In genomic region chr2:61144697-61145268, GRCh38 we compare ENCODE assay signal across 8 cellular contexts. TPM values are rescaled to one million over a fixed set of nuclear protein-coding genes. Genes with fewer than 3 reads are reported as not detected.
DNase-seq lines count a peak whose midpoint lies in the region; ATAC-seq, FAIRE-seq and TF ChIP-seq lines count a peak whose summit lies in the region.

No MANE protein-coding gene starts in this region.

- H3K27me3 ChIP-seq in GM23248 (replicated peaks; ENCODE audit: insufficient read depth) (no peaks in the 10 kb centered on the region), MG63 (no peaks in the 10 kb centered on the region), astrocyte (ENCODE audit: insufficient read depth, low read length) (no peaks in the 10 kb centered on the region), right cardiac atrium (ENCODE audit: control insufficient read depth, insufficient read depth) (no peaks in the 10 kb centered on the region), prostate gland (replicated peaks; ENCODE audit: insufficient read depth) (no peaks in the 10 kb centered on the region)

- in situ Hi-C loops in GM23248 (cut with MboI), result no loop called here

- H3K79me2 ChIP-seq in GM23248 (ENCODE audit: insufficient read depth) (peaks cover 9% of the 10 kb centered on the region; the same call in 1 of the 2 replicates), astrocyte (ENCODE audit: insufficient read depth, low read length) (peaks cover 4% of the 10 kb centered on the region)

- peak overlapping the region; percentile 91 for H3K27ac Mint-ChIP-seq in T-helper 17 cell
- H3K27ac Mint-ChIP-seq in astrocyte (ENCODE audit: unreplicated experiment), result peak overlapping the region; percentile 94

- H4K20me1 ChIP-seq in GM23248 (ENCODE audit: insufficient read depth) (no peaks in the 10 kb centered on the region), astrocyte (ENCODE audit: insufficient read depth, low read length) (no peaks in the 10 kb centered on the region)

- peak overlapping the region; percentile 97 for H3K4me3 Mint-ChIP-seq in T-helper 17 cell
- H3K4me3 Mint-ChIP-seq in astrocyte (ENCODE audit: unreplicated experiment), result peak overlapping the region; percentile 89

- H3K9me3 Mint-ChIP-seq in astrocyte (ENCODE audit: unreplicated experiment), result no peaks in the 10 kb centered on the region

- TF ChIP-seq CTCF in astrocyte (IDR thresholded peaks at IDR 0.05; ENCODE audit: insufficient read depth, low read depth, low read length) (no peak), prostate gland (IDR thresholded peaks at IDR 0.05) (peak in 1 of 4 experiments; percentile 22)

- TF ChIP-seq POLR2A in prostate gland (IDR thresholded peaks at IDR 0.05), result peak; percentile 23

- H2AFZ ChIP-seq in GM23248 (peak overlapping the region; percentile 82), astrocyte (ENCODE audit: low read depth, low read length) (peak overlapping the region; percentile 83)

- ATAC-seq in T-helper 17 cell (peak; percentile 91), right cardiac atrium (peak; percentile 98 to 99)

- peak overlapping the region; percentile 86 for H3K4me2 ChIP-seq in GM23248 (ENCODE audit: unreplicated experiment)
- H3K4me2 ChIP-seq in astrocyte (ENCODE audit: low read length), result peak overlapping the region; percentile 88

- 5% methylated on average over 31 of the region's 31 CpGs for WGBS in GM23248 (ENCODE audit: low coverage in 1 of 2, low lambda C conversion rate in 2 of 2, missing lambda C conversion rate in 2 of 2), 2 experiments
- WGBS in right cardiac atrium, result 6% methylated on average over 31 of the region's 31 CpGs
- 11% methylated on average over 31 of the region's 31 CpGs for WGBS in prostate gland
- WGBS in urinary bladder, result 4% methylated on average over 31 of the region's 31 CpGs

- no peaks in the 10 kb centered on the region for H3K36me3 ChIP-seq in GM23248 (ENCODE audit: low read depth)
- peaks cover 18% of the 10 kb centered on the region for H3K36me3 ChIP-seq in MG63
- peaks cover 3% of the 10 kb centered on the region for H3K36me3 ChIP-seq in astrocyte (ENCODE audit: insufficient read depth, low read length)
- no peaks in the 10 kb centered on the region for H3K36me3 ChIP-seq in prostate gland
- H3K36me3 ChIP-seq in urinary bladder (ENCODE audit: insufficient read depth), result no peaks in the 10 kb centered on the region

- H3K4me1 ChIP-seq in GM23248 (ENCODE audit: insufficient read depth) (peaks cover 4% of the 10 kb centered on the region; the same call in 1 of the 2 replicates), astrocyte (ENCODE audit: insufficient read depth, low read length) (no peaks in the 10 kb centered on the region), right cardiac atrium (ENCODE audit: control insufficient read depth, insufficient read depth, low read length) (peaks cover 3% of the 10 kb centered on the region), prostate gland (replicated peaks) (no peaks in the 10 kb centered on the region), urinary bladder (ENCODE audit: insufficient read depth) (no peaks in the 10 kb centered on the region)

- H3K4me3 ChIP-seq in GM23248 (peak overlapping the region; percentile 79), MG63 (peak overlapping the region; percentile 74), astrocyte (ENCODE audit: insufficient read depth, low read depth, low read length) (peak overlapping the region; percentile 79), right cardiac atrium (ENCODE audit: low read length) (peak overlapping the region; percentile 66), prostate gland (peak overlapping the region; percentile 43 to 49), urinary bladder (ENCODE audit: low read depth, low read length) (peak overlapping the region; percentile 37)

- H3K36me3 Mint-ChIP-seq in T-helper 17 cell (ENCODE audit: low read depth) (peaks cover 3% of the 10 kb centered on the region), astrocyte (ENCODE audit: low read depth, unreplicated experiment) (peaks cover 5% of the 10 kb centered on the region)

- DNase-seq in Daoy (ENCODE audit: low read depth) (peak; percentile 97), GM23248 (peak; percentile 99), MG63 (peak; percentile 93), T-helper 17 cell (peak; percentile 78 to 88 (median 84)), astrocyte (ENCODE audit: low read depth) (peak; percentile 89), right cardiac atrium (peak; percentile 97 to 99 (median 98)), prostate gland (ENCODE audit: low spot score) (peak; percentile 91)

- H3K4me1 Mint-ChIP-seq in T-helper 17 cell (peaks cover 6% of the 10 kb centered on the region), astrocyte (ENCODE audit: low read depth, unreplicated experiment) (peaks cover 4% of the 10 kb centered on the region)

- peak overlapping the region; percentile 47 for H3K27ac ChIP-seq in GM23248
- H3K27ac ChIP-seq in astrocyte (ENCODE audit: low read depth, low read length), result peak overlapping the region; percentile 70
- H3K27ac ChIP-seq in right cardiac atrium (ENCODE audit: low read length), result peak overlapping the region; percentile 90
- peak overlapping the region; percentile 70 to 74 for H3K27ac ChIP-seq in prostate gland
- H3K27ac ChIP-seq in urinary bladder (ENCODE audit: low read depth), result peak overlapping the region; percentile 24

- H3K9ac ChIP-seq in GM23248, result peak overlapping the region; percentile 78
- H3K9ac ChIP-seq in astrocyte (ENCODE audit: low read length), result peak overlapping the region; percentile 83

- intact Hi-C loops in right cardiac atrium (cut with DNase I) (no loop called here), prostate gland (cut with DNase I) (loop anchor here (10.0 kb wide), 1 partner anchor 620 kb away; no protein-coding TSS in a partner anchor)

- H3K9me2 ChIP-seq in GM23248 (ENCODE audit: insufficient read depth), result no peaks in the 10 kb centered on the region

- H3K27me3 Mint-ChIP-seq in T-helper 17 cell (no peaks in the 10 kb centered on the region), astrocyte (ENCODE audit: low read depth, unreplicated experiment) (no peaks in the 10 kb centered on the region)

- peak; percentile 74 for FAIRE-seq in astrocyte (lab: Jason Lieb, UNC)

- H3K9me3 ChIP-seq in GM23248 (ENCODE audit: low read depth) (no peaks in the 10 kb centered on the region), MG63 (no peaks in the 10 kb centered on the region), T-helper 17 cell (ENCODE audit: control insufficient read depth, low read length, poor library complexity, severe bottlenecking) (no peaks in the 10 kb centered on the region), astrocyte (ENCODE audit: insufficient read depth, low read depth, low read length) (no peaks in the 10 kb centered on the region), right cardiac atrium (ENCODE audit: control insufficient read depth, low read length) (no peaks in the 10 kb centered on the region), prostate gland (no peaks in the 10 kb centered on the region)

- no peaks in the 10 kb centered on the region for H3F3A ChIP-seq in GM23248 (ENCODE audit: insufficient read depth)

RNA-seq across cellular contexts. Expression of gene C2orf74, which starts 17.2 kb away (rescaled TPM):
- 10.5 and 13.4 TPM in 2 replicates for total RNA-seq in Daoy (2014; rRNA removed; shearing (Covaris generic))
- 2.8 and 7.7 TPM in 2 replicates for total RNA-seq in GM23248 (2014; rRNA removed; shearing (Covaris generic))
- 14.2 and 17.9 TPM in 2 replicates for polyA plus RNA-seq in GM23248 (2016; fragmentation: Nextera tagmentation; extraction: Ambion mirVana)
- 27.7 and 59.8 TPM in 2 replicates for total RNA-seq in MG63 (2014; rRNA removed; shearing (Covaris generic); ENCODE audit: low replicate concordance)
- 1 to 10 TPM; 3.9 to 4.9 TPM for total RNA-seq in T-helper 17 cell
- 9.0 and 11.5 TPM in 2 replicates for total RNA-seq in astrocyte
- 10 to 100 TPM; 14.5 to 34.8 (median 22.4) TPM for total RNA-seq in right cardiac atrium
- polyA plus RNA-seq in right cardiac atrium, result 63.3 TPM
- total RNA-seq in prostate gland, result 10 to 100 TPM; 12.0 to 22.1 TPM
- 7.2 TPM for total RNA-seq in urinary bladder
- polyA plus RNA-seq in urinary bladder, result 22.6 TPM

Comparison
In these comparisons a context has a peak if more than half of its experiments do, and no peak if none do; other contexts are left out.
1. Peak in every context shown above with its lines: DNase-seq, ATAC-seq, H3K4me3 ChIP-seq and H3K27ac ChIP-seq.
2. H3K27ac ChIP-seq: peak in every context shown above with its lines; median percentile 90 in right cardiac atrium; 72 in prostate gland; 70 in astrocyte; 47 in GM23248; 24 in urinary bladder.